Comparison of ENCODE assay signal across 20 cellular contexts in genomic region chrX:18971506-18971905, GRCh38.
"Had no signal": no experiment of that assay in that cellular context is flagged by ENCODE, and none has a peak within 500 bp of the region (broad histone marks: within the 10 kb centered on the region; RNA-seq: fewer than 3 reads in every experiment).

No MANE protein-coding gene starts in this region.

- ATAC-seq: foreskin keratinocyte; lower lobe of right lung; natural killer cell treated with Interleukin-12 subunit alpha and Interleukin-12 subunit beta and Interleukin-15 and Interleukin-18, amount 100 ng/mL, for 72 hours; psoas muscle; right lobe of liver; stimulated activated effector memory CD8-positive, alpha-beta T cell treated with anti-CD3 and anti-CD28 coated beads, Interleukin-12 subunit alpha, Interleukin-12 subunit beta, amount 100 ng/mL, for 72 hours; stimulated activated naive CD8-positive, alpha-beta T cell treated with anti-CD3 and anti-CD28 coated beads, Interleukin-15, Interleukin-2, amounts not matched to agents 100 U/mL and 50 U/mL, for 24 hours had no signal

- FAIRE-seq: endometrium, keratinocyte had no signal

- DNase-seq: effector memory CD4-positive, alpha-beta T cell; foreskin keratinocyte; immature natural killer cell; left ventricle myocardium inferior; lower lobe of right lung; mesenchymal stem cell; midbrain; psoas muscle; retina; right lobe of liver; stimulated activated CD4-positive, alpha-beta T cell treated with anti-CD3 and anti-CD28 coated beads, Interleukin-4, amount 100 ng/mL, for 1 hour; stimulated activated CD8-positive, alpha-beta memory T cell treated with anti-CD3 and anti-CD28 coated beads, Interleukin-4, amount 100 ng/mL, for 48 hours; stimulated activated naive CD8-positive, alpha-beta T cell treated with anti-CD3 and anti-CD28 coated beads, Interleukin-15, Interleukin-2, amounts not matched to agents 100 U/mL and 50 U/mL, for 24 hours; tibial artery; upper lobe of left lung; uterus had no signal
